In the genomic region with DNA sequence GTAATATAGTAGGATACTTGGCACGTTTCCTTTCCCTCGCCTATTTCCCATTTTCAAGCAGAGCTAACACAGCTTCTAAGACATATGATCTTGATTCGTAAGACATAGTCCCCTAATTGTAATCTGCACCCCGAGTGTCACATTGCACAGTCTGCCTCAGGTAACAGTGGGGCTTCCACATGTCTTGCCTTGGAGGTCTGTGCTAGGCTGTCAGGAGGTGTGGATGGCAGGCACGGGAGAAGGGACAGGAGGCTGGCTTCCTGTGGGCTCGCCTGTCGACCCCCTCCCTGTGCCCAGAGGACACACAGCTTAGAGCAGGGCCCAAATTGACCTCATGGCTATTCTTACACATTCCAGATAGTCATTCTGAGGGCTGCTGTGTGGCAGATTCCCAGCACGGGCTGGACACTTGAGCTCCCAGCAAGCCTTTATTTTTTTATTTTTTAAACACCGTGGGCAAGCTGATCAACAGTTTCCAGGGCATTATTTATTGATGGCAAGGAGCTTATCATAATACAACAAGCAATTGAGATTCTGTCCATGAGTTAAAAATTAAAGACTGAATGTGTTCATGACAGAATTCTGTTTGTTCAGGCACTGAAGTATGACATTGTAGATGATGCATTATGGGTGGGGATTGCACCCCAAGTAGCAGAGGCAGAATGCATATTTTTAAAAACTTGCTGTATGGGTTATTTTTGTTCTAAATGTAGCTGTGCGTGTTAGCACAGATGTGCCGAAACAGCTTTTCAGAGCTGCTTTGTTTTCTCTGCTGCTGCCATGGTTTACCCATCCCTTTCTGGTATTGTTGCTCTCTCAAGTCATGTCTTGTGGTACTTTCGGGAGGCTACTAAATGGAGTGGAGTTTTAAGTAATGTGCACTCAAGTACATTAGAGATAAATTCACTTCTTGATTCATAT, we compare ENCODE assay signal across 17 cellular contexts.
DNase-seq lines count a peak whose midpoint lies in the region; ATAC-seq, FAIRE-seq and TF ChIP-seq lines count a peak whose summit lies in the region.
"Had no signal": no experiment of that assay in that cellular context is flagged by ENCODE, and none has a peak within 500 bp of the region (broad histone marks: within the 10 kb centered on the region; RNA-seq: fewer than 3 reads in every experiment).

No MANE protein-coding gene starts in this region.

- H3K4me2 ChIP-seq in keratinocyte (ENCODE audit: control insufficient read depth, extremely low read depth, insufficient read depth, low read depth, low read length) (no peak overlapping the region), H9 (ENCODE audit: insufficient read depth, insufficient read length, low read length) (no peak overlapping the region)

- H3K79me1 ChIP-seq in H9 (ENCODE audit: insufficient read depth, low read depth, low read length, poor library complexity, severe bottlenecking) = no peaks in the 10 kb centered on the region

- dilution Hi-C loops in keratinocyte (cut with MboI; ENCODE audit: extremely low pct_ligation_motif_present, low sequenced_read_pairs) = no loop called here

- TF ChIP-seq EP300 in tibial nerve (IDR thresholded peaks at IDR 0.05) = no peak

- H3K4me1 ChIP-seq in RWPE2 (ENCODE audit: insufficient read depth, poor library complexity, severe bottlenecking) = peaks cover 20% of the 10 kb centered on the region
- peaks cover 20% of the 10 kb centered on the region for H3K4me1 ChIP-seq in keratinocyte (ENCODE audit: control insufficient read depth, extremely low read depth, insufficient read depth, low read length)
- H3K4me1 ChIP-seq in H9 (ENCODE audit: insufficient read depth, low read length) = no peaks in the 10 kb centered on the region
- peaks cover 0 to 45% (median 4%) of the 10 kb centered on the region in 4 donors for H3K4me1 ChIP-seq in tibial nerve
- H3K4me1 ChIP-seq: HAP-1, testis had no signal

- no peak overlapping the region for H2BK20ac ChIP-seq in H9 (ENCODE audit: low read depth, low read length, poor library complexity, severe bottlenecking)

- H3K4me1 Mint-ChIP-seq in type B pancreatic cell (ENCODE audit: unreplicated experiment) (peaks cover 45% of the 10 kb centered on the region), H9 (peaks cover 28 to 29% of the 10 kb centered on the region in 2 experiments)

- DNase-seq in DMS53 (lab: John Stamatoyannopoulos, UW) = peak; percentile 32
- no peak for DNase-seq in DMS53 treated with DMSO at 0.1 percent for 48 hours (lab: John Stamatoyannopoulos, UW; ENCODE audit: unreplicated experiment)
- DNase-seq in RWPE2 (ENCODE audit: low spot score) = no peak
- DNase-seq in keratinocyte (ENCODE audit: low read depth, low spot score) = no peak
- no peak for DNase-seq in type B pancreatic cell (ENCODE audit: extremely low spot score, unreplicated experiment)
- DNase-seq in H9 = no peak
- no peak for DNase-seq in tibial nerve (ENCODE audit: low spot score in 2 of 2)
- DNase-seq: activated B cell treated with CpG ODN at 0.5 μM for 24 hours; CD4-positive, alpha-beta memory T cell; cortex of kidney; natural killer cell; NCI-H526 treated with DMSO at 0.1 percent for 48 hours; testis had no signal

- H3T11ph ChIP-seq in H9 (ENCODE audit: low read length) = no peak overlapping the region

- no peak overlapping the region for H2BK120ac ChIP-seq in H9 (ENCODE audit: low read depth, low read length, poor library complexity, severe bottlenecking)

- H2BK5ac ChIP-seq in H9 (ENCODE audit: insufficient read length, low read length) = no peak overlapping the region

- H3K56ac ChIP-seq in H9 (ENCODE audit: insufficient read length, low read depth, low read length) = no peak overlapping the region

- H4K20me1 ChIP-seq in keratinocyte (ENCODE audit: control insufficient read depth, extremely low read depth, insufficient read depth, low read length) (no peaks in the 10 kb centered on the region), H9 (ENCODE audit: control insufficient read depth, insufficient read depth, insufficient read length) (no peaks in the 10 kb centered on the region)

- H2AK5ac ChIP-seq in H9 (ENCODE audit: insufficient read length, low read length) = no peak overlapping the region

- H3K9me1 ChIP-seq in keratinocyte (ENCODE audit: control insufficient read depth, extremely low read depth, insufficient read depth, low read length) = no peaks in the 10 kb centered on the region

- H3K9me3 ChIP-seq in RWPE2 (ENCODE audit: severe bottlenecking) (no peaks in the 10 kb centered on the region), keratinocyte (ENCODE audit: control insufficient read depth, low read depth, low read length) (no peaks in the 10 kb centered on the region), H9 (ENCODE audit: control insufficient read depth, low read depth, low read length) (no peaks in the 10 kb centered on the region), tibial nerve (no peaks in the 10 kb centered on the region)
- H3K9me3 ChIP-seq: HAP-1, testis had no signal

- TF ChIP-seq POLR2A in tibial nerve (IDR thresholded peaks at IDR 0.05) = no peak

- H2BK15ac ChIP-seq in H9 (ENCODE audit: low read depth, low read length) = no peak overlapping the region

- H3K14ac ChIP-seq in H9 (ENCODE audit: insufficient read depth, low read length) = no peak overlapping the region

- H3K27me3 Mint-ChIP-seq in type B pancreatic cell = no peaks in the 10 kb centered on the region
- no peaks in the 10 kb centered on the region for H3K27me3 Mint-ChIP-seq in H9 (ENCODE audit: low read depth)
- H3K27me3 Mint-ChIP-seq: activated B cell treated with CpG ODN at 0.5 μM for 24 hours; CD4-positive, alpha-beta memory T cell; IgD-negative memory B cell had no signal

- H3K27ac Mint-ChIP-seq in type B pancreatic cell (peak overlapping the region; percentile 77), H9 (no peak overlapping the region; a peak in 1 of 7 replicates)
- H3K27ac Mint-ChIP-seq: activated B cell treated with CpG ODN at 0.5 μM for 24 hours; CD4-positive, alpha-beta memory T cell; natural killer cell had no signal

- no peak overlapping the region for H4K91ac ChIP-seq in H9 (ENCODE audit: insufficient read length, low read depth, low read length)

- H3K9ac ChIP-seq in keratinocyte (ENCODE audit: control insufficient read depth, extremely low read depth, insufficient read depth, low read length) (no peak overlapping the region), H9 (ENCODE audit: extremely low read depth, insufficient read length, low read length) (no peak overlapping the region)

- ATAC-seq in RWPE2 (ENCODE audit: low read depth) (no peak), HG03159 (IDR thresholded peaks at IDR 0.05; ENCODE audit: unreplicated experiment) (no peak)
- ATAC-seq: natural killer cell had no signal

- H3K27ac ChIP-seq in RWPE2 (ENCODE audit: poor library complexity, severe bottlenecking) = peak overlapping the region; percentile 39
- peak overlapping the region; percentile 11 for H3K27ac ChIP-seq in keratinocyte (ENCODE audit: control insufficient read depth, insufficient read depth, low read length)
- no peak overlapping the region for H3K27ac ChIP-seq in H9 (ENCODE audit: insufficient read length, low read depth, low read length)
- no peak overlapping the region for H3K27ac ChIP-seq in tibial nerve
- H3K27ac ChIP-seq: 22Rv1, testis had no signal

- H3K79me2 ChIP-seq in keratinocyte (ENCODE audit: control insufficient read depth, insufficient read depth, low read length) (peaks cover 8% of the 10 kb centered on the region), H9 (ENCODE audit: insufficient read depth, low read length) (no peaks in the 10 kb centered on the region)

- no CpG with 5 or more reads among the region's 12 CpGs for WGBS in H9 (ENCODE audit: extremely low coverage, insufficient read length, low lambda C conversion rate)
- 62 to 67% methylated on average over 12 of the region's 12 CpGs for WGBS in tibial nerve, 2 donors

- no peak overlapping the region for H3K23ac ChIP-seq in H9 (ENCODE audit: insufficient read length, low read depth, low read length)

- H3K9me3 Mint-ChIP-seq in type B pancreatic cell (no peaks in the 10 kb centered on the region), H9 (no peaks in the 10 kb centered on the region)
- H3K9me3 Mint-ChIP-seq: activated B cell treated with CpG ODN at 0.5 μM for 24 hours; CD4-positive, alpha-beta memory T cell; natural killer cell had no signal

- H3K23me2 ChIP-seq in H9 (ENCODE audit: insufficient read length, low read depth, low read length, poor library complexity, severe bottlenecking) = no peaks in the 10 kb centered on the region

- H3K4me3 Mint-ChIP-seq in type B pancreatic cell (no peak overlapping the region), H9 (no peak overlapping the region; a peak in 1 of 5 replicates)
- H3K4me3 Mint-ChIP-seq: activated B cell treated with CpG ODN at 0.5 μM for 24 hours; CD4-positive, alpha-beta memory T cell; IgD-negative memory B cell; natural killer cell had no signal

- H3K4ac ChIP-seq in H9 (ENCODE audit: low read depth, low read length) = no peak overlapping the region

- no peak overlapping the region for H2AFZ ChIP-seq in keratinocyte (ENCODE audit: control insufficient read depth, low read length)
- no peak overlapping the region for H2AFZ ChIP-seq in H9 (ENCODE audit: low read length)

- no peak overlapping the region for H4K5ac ChIP-seq in H9 (ENCODE audit: insufficient read length, low read depth, low read length)

- H3K36me3 ChIP-seq in RWPE2 (ENCODE audit: low read depth) (no peaks in the 10 kb centered on the region; the same call in 1 of the 2 replicates), keratinocyte (ENCODE audit: control insufficient read depth in 2 of 2, extremely low read depth in 1 of 2, insufficient read depth in 2 of 2, low read length in 2 of 2) (no peaks in the 10 kb centered on the region), tibial nerve (no peaks in the 10 kb centered on the region)
- H3K36me3 ChIP-seq: HAP-1 had no signal

- no peak overlapping the region for H3K18ac ChIP-seq in H9 (ENCODE audit: insufficient read length, low read depth, low read length)

- no peak overlapping the region for H4K8ac ChIP-seq in H9 (replicated peaks; ENCODE audit: insufficient read length, low read depth, low read length)

- H3K27me3 ChIP-seq in RWPE2 (ENCODE audit: insufficient read depth, poor library complexity, severe bottlenecking) (no peaks in the 10 kb centered on the region), keratinocyte (ENCODE audit: control insufficient read depth, extremely low read depth, insufficient read depth, low read length) (no peaks in the 10 kb centered on the region), H9 (ENCODE audit: insufficient read depth, low read length) (no peaks in the 10 kb centered on the region), tibial nerve (no peaks in the 10 kb centered on the region)
- H3K27me3 ChIP-seq: testis had no signal

- TF ChIP-seq CTCF in RWPE2 (IDR thresholded peaks at IDR 0.05; ENCODE audit: poor library complexity, severe bottlenecking) (no peak), keratinocyte (optimal IDR thresholded peaks at IDR 0.05 in 1 of 3, IDR thresholded peaks at IDR 0.05 in 1 of 3, conservative IDR thresholded peaks at IDR 0.05 in 1 of 3; ENCODE audit: extremely low read depth in 1 of 3, insufficient read depth in 2 of 3, low read length in 3 of 3) (no peak), type B pancreatic cell (conservative IDR thresholded peaks at IDR 0.05) (no peak), H9 (conservative IDR thresholded peaks at IDR 0.05) (no peak), tibial nerve (IDR thresholded peaks at IDR 0.05) (no peak)

- H3K36me3 Mint-ChIP-seq in type B pancreatic cell (peaks cover 12% of the 10 kb centered on the region), H9 (ENCODE audit: insufficient read depth in 1 of 3, low read depth in 3 of 3) (peaks cover 0 to 2% (median 2%) of the 10 kb centered on the region in 3 experiments; a peak in 4 of 7 replicates)
- H3K36me3 Mint-ChIP-seq: IgD-negative memory B cell, natural killer cell had no signal

- no peak overlapping the region for H2BK12ac ChIP-seq in H9 (ENCODE audit: insufficient read length, low read depth, low read length)

- H3K4me3 ChIP-seq in RWPE2 (ENCODE audit: severe bottlenecking) (no peak overlapping the region), keratinocyte (ENCODE audit: control insufficient read depth in 2 of 3, extremely low read depth in 1 of 3, insufficient read depth in 2 of 3, low read depth in 1 of 3, low read length in 3 of 3) (no peak overlapping the region), tibial nerve (no peak overlapping the region)
- H3K4me3 ChIP-seq: HAP-1, testis had no signal

- no peak for FAIRE-seq in keratinocyte (lab: Jason Lieb, UNC)

Comparison
In these comparisons a context has a peak if more than half of its experiments do, and no peak if none do; other contexts are left out.
1. H3K27ac ChIP-seq: peak in RWPE2 (single experiment) and keratinocyte (single experiment); none in H9 (single experiment) and tibial nerve (0 of 4).